In the genomic region with DNA sequence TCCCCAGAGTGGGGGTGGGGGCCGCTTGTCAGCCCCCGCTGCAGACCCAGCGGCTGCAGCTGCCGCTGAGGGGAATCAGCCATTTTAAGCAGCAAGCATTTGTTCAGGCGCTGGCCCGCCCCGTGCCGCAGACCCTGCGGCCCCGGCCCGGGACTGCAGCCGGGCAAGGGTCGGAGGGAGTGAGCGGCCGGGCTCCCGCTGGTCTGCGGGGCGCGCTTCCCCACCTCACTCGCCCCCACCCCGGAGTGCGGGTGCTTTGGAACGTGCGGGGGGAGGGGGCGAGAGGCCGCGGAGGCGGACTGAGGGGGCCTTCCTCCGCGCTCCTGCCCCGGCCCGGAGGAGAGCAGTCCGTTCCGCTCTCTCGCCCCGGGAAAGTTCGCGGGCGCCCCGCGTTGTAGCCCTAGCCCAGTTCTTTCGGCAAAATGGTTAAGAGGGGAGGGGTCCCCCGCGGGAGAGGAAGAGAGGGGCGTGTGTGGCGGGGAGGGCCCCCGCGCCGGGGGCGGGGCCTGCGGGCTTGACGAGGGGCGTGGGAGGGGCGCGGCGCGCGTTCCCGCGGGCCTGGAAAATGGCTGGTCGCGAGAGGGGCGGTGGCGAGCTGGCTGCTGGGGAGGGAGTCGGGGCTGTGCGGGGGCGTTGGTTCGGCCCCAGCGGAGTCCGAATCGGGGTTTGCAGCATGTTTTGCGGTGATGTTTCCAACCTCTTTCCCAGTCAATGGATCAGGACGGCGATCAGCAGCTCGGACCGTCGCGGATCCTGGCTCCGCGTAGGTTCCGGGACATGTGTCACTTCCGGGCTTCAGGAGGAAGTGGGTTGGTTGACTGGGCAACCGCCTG, we compare ENCODE assay signal across 1 cellular context.
TF ChIP-seq lines count a peak whose summit lies in the region.

No MANE protein-coding gene starts in this region.

TF ChIP-seq in HepG2, 621 proteins besides CTCF, POLR2A, EP300 and RAD21 (continued from another document):
- TF ChIP-seq FOXK2 (IDR thresholded peaks at IDR 0.05) (0 out of 2 replicates have a peak, but pooled peaks have one; percentile 46), MBD4 (IDR thresholded peaks at IDR 0.05; ENCODE audit: borderline replicate concordance, low read length) (no peak), CBX5 (CRISPR knock-in tag; IDR thresholded peaks at IDR 0.05; ENCODE audit: borderline replicate concordance) (0 out of 2 replicates have a peak, but pooled peaks have one; percentile 50), TOPORS (CRISPR knock-in tag; IDR thresholded peaks at IDR 0.05) (no peak), ZNF33A (CRISPR knock-in tag; IDR thresholded peaks at IDR 0.05; ENCODE audit: borderline replicate concordance) (0 out of 2 replicates have a peak, but pooled peaks have one; percentile 52), RFXANK (CRISPR knock-in tag; IDR thresholded peaks at IDR 0.05) (no peak), ZFY (CRISPR knock-in tag; IDR thresholded peaks at IDR 0.05) (peak; percentile 78), ZNF747 (CRISPR knock-in tag; IDR thresholded peaks at IDR 0.05; ENCODE audit: borderline replicate concordance) (no peak)
- TF ChIP-seq, protein P1, sequence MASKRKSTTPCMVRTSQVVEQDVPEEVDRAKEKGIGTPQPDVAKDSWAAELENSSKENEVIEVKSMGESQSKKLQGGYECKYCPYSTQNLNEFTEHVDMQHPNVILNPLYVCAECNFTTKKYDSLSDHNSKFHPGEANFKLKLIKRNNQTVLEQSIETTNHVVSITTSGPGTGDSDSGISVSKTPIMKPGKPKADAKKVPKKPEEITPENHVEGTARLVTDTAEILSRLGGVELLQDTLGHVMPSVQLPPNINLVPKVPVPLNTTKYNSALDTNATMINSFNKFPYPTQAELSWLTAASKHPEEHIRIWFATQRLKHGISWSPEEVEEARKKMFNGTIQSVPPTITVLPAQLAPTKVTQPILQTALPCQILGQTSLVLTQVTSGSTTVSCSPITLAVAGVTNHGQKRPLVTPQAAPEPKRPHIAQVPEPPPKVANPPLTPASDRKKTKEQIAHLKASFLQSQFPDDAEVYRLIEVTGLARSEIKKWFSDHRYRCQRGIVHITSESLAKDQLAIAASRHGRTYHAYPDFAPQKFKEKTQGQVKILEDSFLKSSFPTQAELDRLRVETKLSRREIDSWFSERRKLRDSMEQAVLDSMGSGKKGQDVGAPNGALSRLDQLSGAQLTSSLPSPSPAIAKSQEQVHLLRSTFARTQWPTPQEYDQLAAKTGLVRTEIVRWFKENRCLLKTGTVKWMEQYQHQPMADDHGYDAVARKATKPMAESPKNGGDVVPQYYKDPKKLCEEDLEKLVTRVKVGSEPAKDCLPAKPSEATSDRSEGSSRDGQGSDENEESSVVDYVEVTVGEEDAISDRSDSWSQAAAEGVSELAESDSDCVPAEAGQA (IDR thresholded peaks at IDR 0.05; ENCODE audit: low read depth), result peak; percentile 62; the same call in 1 of the 2 replicates
- TF ChIP-seq, protein P1 (CRISPR knock-in tag; IDR thresholded peaks at IDR 0.05; ENCODE audit: borderline replicate concordance), result no peak
- TF ChIP-seq, protein P2, sequence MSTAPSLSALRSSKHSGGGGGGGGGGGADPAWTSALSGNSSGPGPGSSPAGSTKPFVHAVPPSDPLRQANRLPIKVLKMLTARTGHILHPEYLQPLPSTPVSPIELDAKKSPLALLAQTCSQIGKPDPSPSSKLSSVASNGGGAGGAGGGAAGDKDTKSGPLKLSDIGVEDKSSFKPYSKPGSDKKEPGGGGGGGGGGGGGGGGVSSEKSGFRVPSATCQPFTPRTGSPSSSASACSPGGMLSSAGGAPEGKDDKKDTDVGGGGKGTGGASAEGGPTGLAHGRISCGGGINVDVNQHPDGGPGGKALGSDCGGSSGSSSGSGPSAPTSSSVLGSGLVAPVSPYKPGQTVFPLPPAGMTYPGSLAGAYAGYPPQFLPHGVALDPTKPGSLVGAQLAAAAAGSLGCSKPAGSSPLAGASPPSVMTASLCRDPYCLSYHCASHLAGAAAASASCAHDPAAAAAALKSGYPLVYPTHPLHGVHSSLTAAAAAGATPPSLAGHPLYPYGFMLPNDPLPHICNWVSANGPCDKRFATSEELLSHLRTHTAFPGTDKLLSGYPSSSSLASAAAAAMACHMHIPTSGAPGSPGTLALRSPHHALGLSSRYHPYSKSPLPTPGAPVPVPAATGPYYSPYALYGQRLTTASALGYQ (CRISPR knock-in tag; IDR thresholded peaks at IDR 0.05), result no peak
- TF ChIP-seq, protein P3, sequence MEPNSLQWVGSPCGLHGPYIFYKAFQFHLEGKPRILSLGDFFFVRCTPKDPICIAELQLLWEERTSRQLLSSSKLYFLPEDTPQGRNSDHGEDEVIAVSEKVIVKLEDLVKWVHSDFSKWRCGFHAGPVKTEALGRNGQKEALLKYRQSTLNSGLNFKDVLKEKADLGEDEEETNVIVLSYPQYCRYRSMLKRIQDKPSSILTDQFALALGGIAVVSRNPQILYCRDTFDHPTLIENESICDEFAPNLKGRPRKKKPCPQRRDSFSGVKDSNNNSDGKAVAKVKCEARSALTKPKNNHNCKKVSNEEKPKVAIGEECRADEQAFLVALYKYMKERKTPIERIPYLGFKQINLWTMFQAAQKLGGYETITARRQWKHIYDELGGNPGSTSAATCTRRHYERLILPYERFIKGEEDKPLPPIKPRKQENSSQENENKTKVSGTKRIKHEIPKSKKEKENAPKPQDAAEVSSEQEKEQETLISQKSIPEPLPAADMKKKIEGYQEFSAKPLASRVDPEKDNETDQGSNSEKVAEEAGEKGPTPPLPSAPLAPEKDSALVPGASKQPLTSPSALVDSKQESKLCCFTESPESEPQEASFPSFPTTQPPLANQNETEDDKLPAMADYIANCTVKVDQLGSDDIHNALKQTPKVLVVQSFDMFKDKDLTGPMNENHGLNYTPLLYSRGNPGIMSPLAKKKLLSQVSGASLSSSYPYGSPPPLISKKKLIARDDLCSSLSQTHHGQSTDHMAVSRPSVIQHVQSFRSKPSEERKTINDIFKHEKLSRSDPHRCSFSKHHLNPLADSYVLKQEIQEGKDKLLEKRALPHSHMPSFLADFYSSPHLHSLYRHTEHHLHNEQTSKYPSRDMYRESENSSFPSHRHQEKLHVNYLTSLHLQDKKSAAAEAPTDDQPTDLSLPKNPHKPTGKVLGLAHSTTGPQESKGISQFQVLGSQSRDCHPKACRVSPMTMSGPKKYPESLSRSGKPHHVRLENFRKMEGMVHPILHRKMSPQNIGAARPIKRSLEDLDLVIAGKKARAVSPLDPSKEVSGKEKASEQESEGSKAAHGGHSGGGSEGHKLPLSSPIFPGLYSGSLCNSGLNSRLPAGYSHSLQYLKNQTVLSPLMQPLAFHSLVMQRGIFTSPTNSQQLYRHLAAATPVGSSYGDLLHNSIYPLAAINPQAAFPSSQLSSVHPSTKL (CRISPR knock-in tag; IDR thresholded peaks at IDR 0.05), result peak; percentile 23
- TF ChIP-seq, protein P4, sequence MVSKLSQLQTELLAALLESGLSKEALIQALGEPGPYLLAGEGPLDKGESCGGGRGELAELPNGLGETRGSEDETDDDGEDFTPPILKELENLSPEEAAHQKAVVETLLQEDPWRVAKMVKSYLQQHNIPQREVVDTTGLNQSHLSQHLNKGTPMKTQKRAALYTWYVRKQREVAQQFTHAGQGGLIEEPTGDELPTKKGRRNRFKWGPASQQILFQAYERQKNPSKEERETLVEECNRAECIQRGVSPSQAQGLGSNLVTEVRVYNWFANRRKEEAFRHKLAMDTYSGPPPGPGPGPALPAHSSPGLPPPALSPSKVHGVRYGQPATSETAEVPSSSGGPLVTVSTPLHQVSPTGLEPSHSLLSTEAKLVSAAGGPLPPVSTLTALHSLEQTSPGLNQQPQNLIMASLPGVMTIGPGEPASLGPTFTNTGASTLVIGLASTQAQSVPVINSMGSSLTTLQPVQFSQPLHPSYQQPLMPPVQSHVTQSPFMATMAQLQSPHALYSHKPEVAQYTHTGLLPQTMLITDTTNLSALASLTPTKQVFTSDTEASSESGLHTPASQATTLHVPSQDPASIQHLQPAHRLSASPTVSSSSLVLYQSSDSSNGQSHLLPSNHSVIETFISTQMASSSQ (IDR thresholded peaks at IDR 0.05; ENCODE audit: low read depth), result no peak
- TF ChIP-seq, protein P4 (CRISPR knock-in tag; IDR thresholded peaks at IDR 0.05; ENCODE audit: borderline replicate concordance), result no peak
- TF ChIP-seq, protein P5, sequence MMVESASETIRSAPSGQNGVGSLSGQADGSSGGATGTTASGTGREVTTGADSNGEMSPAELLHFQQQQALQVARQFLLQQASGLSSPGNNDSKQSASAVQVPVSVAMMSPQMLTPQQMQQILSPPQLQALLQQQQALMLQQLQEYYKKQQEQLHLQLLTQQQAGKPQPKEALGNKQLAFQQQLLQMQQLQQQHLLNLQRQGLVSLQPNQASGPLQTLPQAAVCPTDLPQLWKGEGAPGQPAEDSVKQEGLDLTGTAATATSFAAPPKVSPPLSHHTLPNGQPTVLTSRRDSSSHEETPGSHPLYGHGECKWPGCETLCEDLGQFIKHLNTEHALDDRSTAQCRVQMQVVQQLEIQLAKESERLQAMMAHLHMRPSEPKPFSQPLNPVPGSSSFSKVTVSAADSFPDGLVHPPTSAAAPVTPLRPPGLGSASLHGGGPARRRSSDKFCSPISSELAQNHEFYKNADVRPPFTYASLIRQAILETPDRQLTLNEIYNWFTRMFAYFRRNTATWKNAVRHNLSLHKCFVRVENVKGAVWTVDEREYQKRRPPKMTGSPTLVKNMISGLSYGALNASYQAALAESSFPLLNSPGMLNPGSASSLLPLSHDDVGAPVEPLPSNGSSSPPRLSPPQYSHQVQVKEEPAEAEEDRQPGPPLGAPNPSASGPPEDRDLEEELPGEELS (CRISPR knock-in tag; IDR thresholded peaks at IDR 0.05), result 0 out of 2 replicates have a peak, but pooled peaks have one; percentile 13
